ENCODE assay signal across 8 cellular contexts in genomic region chr17:29590261-29590978, GRCh38. TPM values are rescaled to one million over a fixed set of nuclear protein-coding genes. Genes with fewer than 3 reads are reported as not detected.
DNase-seq lines count a peak whose midpoint lies in the region; ATAC-seq and TF ChIP-seq lines count a peak whose summit lies in the region.

No MANE protein-coding gene starts in this region.

- CTCF ChIA-PET in Calu3 (lab: Charles Lee) = interaction anchor here (0.6 to 3.4 kb wide), 8 partner anchors 10 to 341 kb away, joined by 3 to 36 read pairs (median 4); partner anchors contain the start of gene TP53I13

- intact Hi-C loops in Calu3 (cut with micrococcal nuclease; ENCODE audit: unreplicated experiment) (no loop called here), left ventricle myocardium superior (cut with micrococcal nuclease) (no loop called here)
- intact Hi-C loops in activated T-helper 2 cell treated with anti-CD3 and anti-CD28 coated beads, Interferon-gamma antibody, Interleukin-2, Interleukin-4, amounts not matched to agents 10 μg/mL and 5 μg/mL and 100 μg/mL, durations not matched to agents 14 hours and 24 hours and 36 hours (cut with micrococcal nuclease) = no loop called here

- peak overlapping the region; percentile 78 for H3K27ac Mint-ChIP-seq in Calu3 (ENCODE audit: unreplicated experiment)
- H3K27ac Mint-ChIP-seq in activated T-helper 2 cell treated with anti-CD3 and anti-CD28 coated beads, Interferon-gamma antibody, Interleukin-2, Interleukin-4, amounts not matched to agents 10 μg/mL and 5 μg/mL and 100 μg/mL, durations not matched to agents 14 hours and 24 hours and 36 hours = peak overlapping the region; percentile 93

- no peaks in the 10 kb centered on the region for H3K27me3 Mint-ChIP-seq in Calu3 (ENCODE audit: unreplicated experiment)
- no peaks in the 10 kb centered on the region for H3K27me3 Mint-ChIP-seq in activated T-helper 2 cell treated with anti-CD3 and anti-CD28 coated beads, Interferon-gamma antibody, Interleukin-2, Interleukin-4, amounts not matched to agents 10 μg/mL and 5 μg/mL and 100 μg/mL, durations not matched to agents 14 hours and 24 hours and 36 hours (ENCODE audit: low read depth)

- BruUV-seq in Calu3 (replicated peaks; lab: Mats Ljungman, UMichigan) = no TSS peak

- peak overlapping the region; percentile 79 for H3K4me3 Mint-ChIP-seq in Calu3 (ENCODE audit: low read depth, unreplicated experiment)
- peak overlapping the region; percentile 87 for H3K4me3 Mint-ChIP-seq in activated T-helper 2 cell treated with anti-CD3 and anti-CD28 coated beads, Interferon-gamma antibody, Interleukin-2, Interleukin-4, amounts not matched to agents 10 μg/mL and 5 μg/mL and 100 μg/mL, durations not matched to agents 14 hours and 24 hours and 36 hours (ENCODE audit: low read depth)

- peak overlapping the region; percentile 70 for H3K9ac ChIP-seq in skeletal muscle satellite cell (ENCODE audit: low read depth, low read length)

- no peaks in the 10 kb centered on the region for H3K36me3 ChIP-seq in skeletal muscle satellite cell (ENCODE audit: insufficient read depth, low read length)

- H3K4me3 ChIP-seq in skeletal muscle satellite cell (ENCODE audit: low read length) = peak overlapping the region; percentile 91

- no peak for TF ChIP-seq CTCF in Calu3 (IDR thresholded peaks at IDR 0.05; ENCODE audit: unreplicated experiment)

- no peak for DNase-seq in Calu3
- peak; percentile 75 for DNase-seq in LHCN-M2 (ENCODE audit: low read depth)
- no peak for DNase-seq in activated T-helper 2 cell treated with anti-CD3 and anti-CD28 coated beads, Interferon-gamma antibody, Interleukin-2, Interleukin-4, amounts not matched to agents 10 μg/mL and 5 μg/mL and 100 μg/mL, durations not matched to agents 14 hours and 24 hours and 36 hours (ENCODE audit: low spot score)
- peak; percentile 40 for DNase-seq in left ventricle myocardium superior
- no peak for DNase-seq in HPDE6-E6E7 (ENCODE audit: extremely low spot score)
- DNase-seq in NCI-H524 (lab: John Stamatoyannopoulos, UW) = no peak

- H3K27me3 ChIP-seq in skeletal muscle satellite cell (ENCODE audit: control insufficient read depth, insufficient read depth, low read length) = no peaks in the 10 kb centered on the region

- ATAC-seq in left ventricle myocardium superior (no peak), HG02938 (IDR thresholded peaks at IDR 0.05; ENCODE audit: unreplicated experiment) (no peak)

- no peaks in the 10 kb centered on the region for H3K9me3 Mint-ChIP-seq in Calu3 (ENCODE audit: low read depth, unreplicated experiment)
- no peaks in the 10 kb centered on the region for H3K9me3 Mint-ChIP-seq in activated T-helper 2 cell treated with anti-CD3 and anti-CD28 coated beads, Interferon-gamma antibody, Interleukin-2, Interleukin-4, amounts not matched to agents 10 μg/mL and 5 μg/mL and 100 μg/mL, durations not matched to agents 14 hours and 24 hours and 36 hours

- peaks cover 65% of the 10 kb centered on the region for H3K4me1 ChIP-seq in skeletal muscle satellite cell (ENCODE audit: control insufficient read depth, insufficient read depth, low read length)

- peaks cover 60% of the 10 kb centered on the region for H3K36me3 Mint-ChIP-seq in Calu3 (ENCODE audit: insufficient read depth, unreplicated experiment)
- no peaks in the 10 kb centered on the region for H3K36me3 Mint-ChIP-seq in activated T-helper 2 cell treated with anti-CD3 and anti-CD28 coated beads, Interferon-gamma antibody, Interleukin-2, Interleukin-4, amounts not matched to agents 10 μg/mL and 5 μg/mL and 100 μg/mL, durations not matched to agents 14 hours and 24 hours and 36 hours (ENCODE audit: low read depth)

- H3K4me1 Mint-ChIP-seq in Calu3 (ENCODE audit: low read depth, unreplicated experiment) = peaks cover 41% of the 10 kb centered on the region
- peaks cover 48% of the 10 kb centered on the region for H3K4me1 Mint-ChIP-seq in activated T-helper 2 cell treated with anti-CD3 and anti-CD28 coated beads, Interferon-gamma antibody, Interleukin-2, Interleukin-4, amounts not matched to agents 10 μg/mL and 5 μg/mL and 100 μg/mL, durations not matched to agents 14 hours and 24 hours and 36 hours (ENCODE audit: low read depth)

- H3K4me2 ChIP-seq in skeletal muscle satellite cell (ENCODE audit: low read length) = peak overlapping the region; percentile 97

- no peaks in the 10 kb centered on the region for H3K9me3 ChIP-seq in skeletal muscle satellite cell (replicated peaks; ENCODE audit: low read length)

RNA-seq across cellular contexts. Expression of gene GIT1, which starts 1.0 kb away (rescaled TPM):
- total RNA-seq in Calu3 (2022) (46.3 and 47.7 TPM in 2 replicates), LHCN-M2 (2014; rRNA removed) (32.5 and 36.0 TPM in 2 replicates), left ventricle myocardium superior (31.5 TPM)
- polyA plus RNA-seq in LHCN-M2 (2012) = 25.1 TPM
- total RNA-seq in activated T-helper 2 cell treated with anti-CD3 and anti-CD28 coated beads, Interferon-gamma antibody, Interleukin-2, Interleukin-4, amounts not matched to agents 10 μg/mL and 5 μg/mL and 100 μg/mL, durations not matched to agents 14 hours and 24 hours and 36 hours = 67.3 and 72.4 TPM in 2 replicates
- total RNA-seq in skeletal muscle satellite cell (2012; rRNA removed) = 23.6 and 33.2 TPM in 2 replicates

RNA-seq across cellular contexts. Expression of gene ANKRD13B, which starts 2.5 kb away (rescaled TPM):
- total RNA-seq in Calu3 (2022) = 8.8 TPM in 2 replicates
- total RNA-seq in LHCN-M2 (2014; rRNA removed) = 7.8 and 16.2 TPM in 2 replicates
- 4.0 TPM for polyA plus RNA-seq in LHCN-M2 (2012)
- 34.1 and 41.6 TPM in 2 replicates for total RNA-seq in activated T-helper 2 cell treated with anti-CD3 and anti-CD28 coated beads, Interferon-gamma antibody, Interleukin-2, Interleukin-4, amounts not matched to agents 10 μg/mL and 5 μg/mL and 100 μg/mL, durations not matched to agents 14 hours and 24 hours and 36 hours
- 8.3 TPM for total RNA-seq in left ventricle myocardium superior
- total RNA-seq in skeletal muscle satellite cell (2012; rRNA removed) = 7.4 and 11.9 TPM in 2 replicates

RNA-seq across cellular contexts. Expression of gene TP53I13, which starts 21.9 kb away (rescaled TPM):
- total RNA-seq in Calu3 (2022) = 32.8 and 35.1 TPM in 2 replicates
- total RNA-seq in LHCN-M2 (2014; rRNA removed) = 61.2 and 67.8 TPM in 2 replicates
- 32.9 TPM for polyA plus RNA-seq in LHCN-M2 (2012)
- total RNA-seq in activated T-helper 2 cell treated with anti-CD3 and anti-CD28 coated beads, Interferon-gamma antibody, Interleukin-2, Interleukin-4, amounts not matched to agents 10 μg/mL and 5 μg/mL and 100 μg/mL, durations not matched to agents 14 hours and 24 hours and 36 hours = 78.2 and 84.8 TPM in 2 replicates
- 40.1 TPM for total RNA-seq in left ventricle myocardium superior
- total RNA-seq in skeletal muscle satellite cell (2012; rRNA removed) = 37.5 and 51.8 TPM in 2 replicates

RNA-seq across cellular contexts. Expression of gene ABHD15, which starts 23.6 kb away (rescaled TPM):
- total RNA-seq in Calu3 (2022) (12.5 and 12.9 TPM in 2 replicates), LHCN-M2 (2014; rRNA removed) (8.4 and 8.5 TPM in 2 replicates), left ventricle myocardium superior (6.4 TPM)
- 3.2 TPM for polyA plus RNA-seq in LHCN-M2 (2012)
- total RNA-seq in activated T-helper 2 cell treated with anti-CD3 and anti-CD28 coated beads, Interferon-gamma antibody, Interleukin-2, Interleukin-4, amounts not matched to agents 10 μg/mL and 5 μg/mL and 100 μg/mL, durations not matched to agents 14 hours and 24 hours and 36 hours = 19.5 and 20.2 TPM in 2 replicates
- 6.6 and 7.9 TPM in 2 replicates for total RNA-seq in skeletal muscle satellite cell (2012; rRNA removed)

RNA-seq across cellular contexts. Expression of gene CORO6, which starts 32.3 kb away (rescaled TPM):
- total RNA-seq in Calu3 (2022) = 0.47 and 0.49 TPM in 2 replicates
- 22.1 and 41.6 TPM in 2 replicates for total RNA-seq in LHCN-M2 (2014; rRNA removed)
- 19.9 TPM for polyA plus RNA-seq in LHCN-M2 (2012)
- 3.1 and 3.8 TPM in 2 replicates for total RNA-seq in activated T-helper 2 cell treated with anti-CD3 and anti-CD28 coated beads, Interferon-gamma antibody, Interleukin-2, Interleukin-4, amounts not matched to agents 10 μg/mL and 5 μg/mL and 100 μg/mL, durations not matched to agents 14 hours and 24 hours and 36 hours
- 104 TPM for total RNA-seq in left ventricle myocardium superior
- total RNA-seq in skeletal muscle satellite cell (2012; rRNA removed) = 4.8 and 8.7 TPM in 2 replicates

Comparison
In these comparisons a context has a peak if more than half of its experiments do, and no peak if none do; other contexts are left out.
1. DNase-seq: peak in LHCN-M2 (single experiment) and left ventricle myocardium superior (single experiment); none in Calu3 (single experiment), activated T-helper 2 cell treated with anti-CD3 and anti-CD28 coated beads, Interferon-gamma antibody, Interleukin-2, Interleukin-4, amounts not matched to agents 10 μg/mL and 5 μg/mL and 100 μg/mL, durations not matched to agents 14 hours and 24 hours and 36 hours (single experiment), HPDE6-E6E7 (single experiment) and NCI-H524 (0 of 2).